In the genomic region with DNA sequence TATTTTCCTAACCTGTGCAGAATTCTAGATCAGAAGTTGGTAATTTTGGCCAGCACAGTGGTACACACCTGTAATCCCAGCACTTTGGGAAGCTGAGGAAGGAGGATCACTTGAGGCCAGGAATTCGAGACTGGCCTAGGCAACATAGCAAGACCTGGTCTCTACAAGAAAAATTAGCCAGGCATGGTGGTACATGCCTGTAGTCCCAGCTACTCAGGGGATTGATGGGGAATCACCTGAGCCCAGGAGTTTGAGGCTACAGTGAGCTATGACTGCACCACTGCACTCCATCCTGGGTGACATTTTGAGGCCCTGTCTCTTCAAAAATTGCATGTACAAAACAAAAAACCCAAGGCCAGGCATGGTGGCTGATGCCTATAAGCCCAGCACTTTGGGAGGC, we compare ENCODE assay signal across 21 cellular contexts. TPM values are rescaled to one million over a fixed set of nuclear protein-coding genes. Genes with fewer than 3 reads are reported as not detected.
DNase-seq lines count a peak whose midpoint lies in the region; ATAC-seq, FAIRE-seq and TF ChIP-seq lines count a peak whose summit lies in the region.
"Had no signal": no experiment of that assay in that cellular context is flagged by ENCODE, and none has a peak within 500 bp of the region (broad histone marks: within the 10 kb centered on the region; RNA-seq: fewer than 3 reads in every experiment).

No MANE protein-coding gene starts in this region.

- H3K9me3 ChIP-seq in HUES48 (ENCODE audit: control insufficient read depth, insufficient read depth, low read length) = no peaks in the 10 kb centered on the region
- no peaks in the 10 kb centered on the region for H3K9me3 ChIP-seq in GM12878 (replicated peaks; ENCODE audit: control insufficient read depth, insufficient read depth, low read length)
- H3K9me3 ChIP-seq in PC-3 (ENCODE audit: low read length) = no peaks in the 10 kb centered on the region
- H3K9me3 ChIP-seq: body of pancreas, colonic mucosa, transverse colon had no signal

- peaks cover 4 to 20% of the 10 kb centered on the region in 2 donors for H3K36me3 Mint-ChIP-seq in activated T-cell treated with anti-CD3 and anti-CD28 coated beads, Interleukin-2, amount 50 U/mL, for 72 hours (ENCODE audit: insufficient read depth in 2 of 2)
- H3K36me3 Mint-ChIP-seq in stimulated activated effector memory CD8-positive, alpha-beta T cell treated with anti-CD3 and anti-CD28 coated beads, Interleukin-12 subunit alpha, Interleukin-12 subunit beta, amount 100 ng/mL, for 72 hours = peaks cover 96% of the 10 kb centered on the region

- peaks cover 16% of the 10 kb centered on the region for H3K79me2 ChIP-seq in GM12878 (ENCODE audit: control insufficient read depth, insufficient read depth, low read length)
- peaks cover 16% of the 10 kb centered on the region for H3K79me2 ChIP-seq in PC-3 (ENCODE audit: low read length)

- H3K27me3 ChIP-seq in HUES48 (ENCODE audit: control insufficient read depth, insufficient read depth, low read length) (no peaks in the 10 kb centered on the region), GM12878 (replicated peaks in 1 of 2; ENCODE audit: control insufficient read depth in 2 of 2, insufficient read depth in 2 of 2, low read length in 1 of 2) (no peaks in the 10 kb centered on the region), PC-3 (ENCODE audit: low read length) (no peaks in the 10 kb centered on the region)
- H3K27me3 ChIP-seq: body of pancreas, colonic mucosa, foreskin keratinocyte, transverse colon had no signal

- peaks cover 13% of the 10 kb centered on the region for H3K4me1 Mint-ChIP-seq in activated T-cell treated with anti-CD3 and anti-CD28 coated beads, Interleukin-2, amount 50 U/mL, for 72 hours (ENCODE audit: low read depth)
- no peaks in the 10 kb centered on the region for H3K4me1 Mint-ChIP-seq in stimulated activated effector memory CD8-positive, alpha-beta T cell treated with anti-CD3 and anti-CD28 coated beads, Interleukin-12 subunit alpha, Interleukin-12 subunit beta, amount 100 ng/mL, for 72 hours
- H3K4me1 Mint-ChIP-seq: activated B cell treated with CpG ODN at 0.5 μM for 24 hours had no signal

- no peak; the same call in 1 of the 2 replicates for TF ChIP-seq POLR2A in GM12878 (IDR thresholded peaks at IDR 0.05; ENCODE audit: low read depth, low read length)

- ATAC-seq in activated T-cell treated with anti-CD3 and anti-CD28 coated beads, Interleukin-2, amount 50 U/mL, for 72 hours (replicated peaks in 1 of 2) = no peak
- ATAC-seq in GM12878 (peak; percentile 29), PC-3 (no peak; the same call in 1 of the 2 replicates)
- no peak for ATAC-seq in stimulated activated effector memory CD8-positive, alpha-beta T cell treated with anti-CD3 and anti-CD28 coated beads, Interleukin-12 subunit alpha, Interleukin-12 subunit beta, amount 100 ng/mL, for 72 hours
- ATAC-seq: body of pancreas, foreskin keratinocyte had no signal

- H4K20me1 ChIP-seq in GM12878 (ENCODE audit: control insufficient read depth, insufficient read depth) = peaks cover 8% of the 10 kb centered on the region; the same call in 1 of the 2 replicates
- 0 out of 2 replicates have a peak, but pooled peaks cover 6% of the 10 kb centered on the region for H4K20me1 ChIP-seq in PC-3 (ENCODE audit: low read length)

- no peak for TF ChIP-seq CTCF in GM12878 (IDR thresholded peaks at IDR 0.05 in 2 of 3, conservative IDR thresholded peaks at IDR 0.05 in 1 of 3; ENCODE audit: control insufficient read depth in 2 of 3, extremely low read depth in 1 of 3, insufficient read depth in 1 of 3, low read depth in 3 of 3, low read length in 3 of 3)
- TF ChIP-seq CTCF in PC-3 (conservative IDR thresholded peaks at IDR 0.05; ENCODE audit: low read depth, low read length) = no peak

- H3K27ac ChIP-seq in HUES48 (ENCODE audit: low read depth, low read length) (peak overlapping the region; percentile 0), GM12878 (ENCODE audit: control insufficient read depth, insufficient read depth) (no peak overlapping the region), PC-3 (ENCODE audit: low read length) (no peak overlapping the region)
- H3K27ac ChIP-seq: body of pancreas, colonic mucosa, foreskin keratinocyte, transverse colon had no signal

- H3K4me3 ChIP-seq in HUES48 (ENCODE audit: low read depth, low read length) = no peak overlapping the region
- H3K4me3 ChIP-seq in GM12878 = no peak overlapping the region
- H3K4me3 ChIP-seq in PC-3 (ENCODE audit: low read length) = no peak overlapping the region
- H3K4me3 ChIP-seq: body of pancreas, colonic mucosa, transverse colon had no signal

- no peak overlapping the region for H3K4me3 Mint-ChIP-seq in activated T-cell treated with anti-CD3 and anti-CD28 coated beads, Interleukin-2, amount 50 U/mL, for 72 hours
- H3K4me3 Mint-ChIP-seq in stimulated activated effector memory CD8-positive, alpha-beta T cell treated with anti-CD3 and anti-CD28 coated beads, Interleukin-12 subunit alpha, Interleukin-12 subunit beta, amount 100 ng/mL, for 72 hours = no peak overlapping the region
- H3K4me3 Mint-ChIP-seq: activated B cell treated with CpG ODN at 0.5 μM for 24 hours; natural killer cell treated with Interleukin-12 subunit alpha and Interleukin-12 subunit beta and Interleukin-15 and Interleukin-18, amount 100 ng/mL, for 72 hours had no signal

- POLR2A ChIA-PET in GM12878 (lab: Charles Lee) (interaction anchor here (0.7 kb wide), 1 partner anchor 11 kb away, joined by 3 read pairs; no protein-coding TSS in a partner anchor), PC-3 (lab: Charles Lee; ENCODE audit: unreplicated experiment) (interaction anchor here (0.6 kb wide), 1 partner anchor 11 kb away, joined by 5 read pairs; no protein-coding TSS in a partner anchor)

- peaks cover 86% of the 10 kb centered on the region for H3K36me3 ChIP-seq in HUES48 (ENCODE audit: control insufficient read depth, insufficient read depth, low read length)
- peaks cover 9 to 33% of the 10 kb centered on the region in 2 experiments for H3K36me3 ChIP-seq in GM12878 (ENCODE audit: control insufficient read depth in 2 of 2, insufficient read depth in 2 of 2, low read length in 1 of 2)
- H3K36me3 ChIP-seq in PC-3 (ENCODE audit: low read depth, low read length) = peaks cover 26% of the 10 kb centered on the region

- H3K27ac Mint-ChIP-seq in activated T-cell treated with anti-CD3 and anti-CD28 coated beads, Interleukin-2, amount 50 U/mL, for 72 hours = peak overlapping the region; percentile 86
- H3K27ac Mint-ChIP-seq in stimulated activated effector memory CD8-positive, alpha-beta T cell treated with anti-CD3 and anti-CD28 coated beads, Interleukin-12 subunit alpha, Interleukin-12 subunit beta, amount 100 ng/mL, for 72 hours = peak overlapping the region; percentile 63
- H3K27ac Mint-ChIP-seq: activated B cell treated with CpG ODN at 0.5 μM for 24 hours had no signal

- H3K9me2 ChIP-seq in PC-3 (replicated peaks; ENCODE audit: low read length) = no peaks in the 10 kb centered on the region

- CTCF ChIA-PET in GM12878 (lab: Yijun Ruan, JAX) = interaction anchor here (0.9 to 1.7 kb wide), 4 partner anchors 10 to 20 kb away, joined by 3 to 4 read pairs (median 3); no protein-coding TSS in a partner anchor
- CTCF ChIA-PET in PC-3 (lab: Charles Lee) = no interaction called here

- H3K9me3 Mint-ChIP-seq in activated T-cell treated with anti-CD3 and anti-CD28 coated beads, Interleukin-2, amount 50 U/mL, for 72 hours = no peaks in the 10 kb centered on the region
- no peaks in the 10 kb centered on the region for H3K9me3 Mint-ChIP-seq in stimulated activated effector memory CD8-positive, alpha-beta T cell treated with anti-CD3 and anti-CD28 coated beads, Interleukin-12 subunit alpha, Interleukin-12 subunit beta, amount 100 ng/mL, for 72 hours
- H3K9me3 Mint-ChIP-seq: activated B cell treated with CpG ODN at 0.5 μM for 24 hours; natural killer cell treated with Interleukin-12 subunit alpha and Interleukin-12 subunit beta and Interleukin-15 and Interleukin-18, amount 100 ng/mL, for 72 hours had no signal

- no peaks in the 10 kb centered on the region for H3K27me3 Mint-ChIP-seq in activated T-cell treated with anti-CD3 and anti-CD28 coated beads, Interleukin-2, amount 50 U/mL, for 72 hours (ENCODE audit: low read depth)
- H3K27me3 Mint-ChIP-seq: activated B cell treated with CpG ODN at 0.5 μM for 24 hours; natural killer cell treated with Interleukin-12 subunit alpha and Interleukin-12 subunit beta and Interleukin-15 and Interleukin-18, amount 100 ng/mL, for 72 hours had no signal

- H3F3A ChIP-seq in PC-3 (ENCODE audit: low read length, unreplicated experiment) = no peaks in the 10 kb centered on the region

- in situ Hi-C loops in GM12878 (cut with MboI) = no loop called here

- no peak overlapping the region for H3K9ac ChIP-seq in HUES48 (ENCODE audit: low read depth, low read length)
- H3K9ac ChIP-seq in GM12878 (ENCODE audit: control insufficient read depth, insufficient read depth, low read length) = no peak overlapping the region
- H3K9ac ChIP-seq in PC-3 (ENCODE audit: low read length) = no peak overlapping the region

- BruUV-seq in GM12878 (replicated peaks; lab: Mats Ljungman, UMichigan) (no TSS peak), PC-3 (replicated peaks; lab: Mats Ljungman, UMichigan) (no TSS peak)

- no peak for TF ChIP-seq RAD21 in GM12878 (IDR thresholded peaks at IDR 0.05; ENCODE audit: insufficient read depth, low read depth, low read length)

- no peak for FAIRE-seq in GM12878 (lab: Jason Lieb, UNC)
- FAIRE-seq: H1 had no signal

- SMC1A ChIA-PET in GM12878 (lab: Charles Lee; ENCODE audit: uncharacterized antibody, unreplicated experiment) = interaction anchor here (1.0 to 1.1 kb wide), 3 partner anchors 11 to 26 kb away, joined by 3 to 5 read pairs (median 3); no protein-coding TSS in a partner anchor

- H2AFZ ChIP-seq in GM12878 (ENCODE audit: control insufficient read depth, low read depth, low read length) (no peak overlapping the region), PC-3 (ENCODE audit: low read length) (no peak overlapping the region)

- H3K4me2 ChIP-seq in GM12878 (ENCODE audit: control insufficient read depth, insufficient read depth) (no peak overlapping the region), PC-3 (ENCODE audit: low read length) (no peak overlapping the region)

- RAD21 ChIA-PET in GM12878 (lab: Charles Lee; ENCODE audit: unreplicated experiment) = interaction anchor here (0.8 kb wide), 1 partner anchor 23 kb away, joined by 3 read pairs; no protein-coding TSS in a partner anchor

- intact Hi-C loops in GM12878 (cut with micrococcal nuclease; ENCODE audit: unreplicated experiment) (no loop called here), PC-3 (cut with micrococcal nuclease) (no loop called here)

- WGBS in GM12878 (ENCODE audit: insufficient coverage, insufficient replicate concordance, low lambda C conversion rate, missing lambda C conversion rate) = 53% methylated on average over 1 of the region's 1 CpG

- DNase-seq in activated T-cell treated with anti-CD3 and anti-CD28 coated beads, Interleukin-2, amount 50 U/mL, for 72 hours = no peak
- no peak for DNase-seq in activated T-cell treated with anti-CD3 and anti-CD28 coated beads, Interleukin-2, amount 50 U/mL, for 48 hours
- DNase-seq in GM12878 (ENCODE audit: low read depth, low spot score) (no peak), T-helper 2 cell (no peak), medulla oblongata (ENCODE audit: extremely low spot score) (no peak), PC-3 (no peak)
- no peak for DNase-seq in stimulated activated effector memory CD8-positive, alpha-beta T cell treated with anti-CD3 and anti-CD28 coated beads, Interleukin-12 subunit alpha, Interleukin-12 subunit beta, amount 100 ng/mL, for 72 hours (ENCODE audit: low spot score in 2 of 2)
- DNase-seq: activated B cell treated with CpG ODN at 0.5 μM for 24 hours; activated naive CD4-positive, alpha-beta T cell treated with Interleukin-2 at 50 U/mL for 16 hours; body of pancreas; colonic mucosa; DMS153; foreskin keratinocyte; mesendoderm; NCI-H187; NCI-H345; SHP77; transverse colon had no signal

- no peak for TF ChIP-seq EP300 in GM12878 (IDR thresholded peaks at IDR 0.05; ENCODE audit: borderline replicate concordance in 1 of 2, control insufficient read depth in 1 of 2, low read depth in 2 of 2, low read length in 2 of 2)

- no peaks in the 10 kb centered on the region for H3K4me1 ChIP-seq in HUES48 (ENCODE audit: control insufficient read depth, insufficient read depth, low read length)
- H3K4me1 ChIP-seq in GM12878 (ENCODE audit: control insufficient read depth, insufficient read depth, low read length) = no peaks in the 10 kb centered on the region
- no peaks in the 10 kb centered on the region for H3K4me1 ChIP-seq in PC-3 (ENCODE audit: insufficient read depth, low read length)
- H3K4me1 ChIP-seq: body of pancreas, colonic mucosa, foreskin keratinocyte, transverse colon had no signal

RNA-seq across cellular contexts. Expression of gene PGAM1, which starts 8.6 kb away (rescaled TPM):
- total RNA-seq in activated T-cell treated with anti-CD3 and anti-CD28 coated beads, Interleukin-2, amount 50 U/mL, for 72 hours = 100 to 1,000 TPM; 362 to 512 TPM
- total RNA-seq in GM12878 (2013; cell fraction: nucleolus; rRNA removed) = 129 and 132 TPM in 2 replicates
- total RNA-seq in GM12878 (2014; rRNA removed) (900 and 915 TPM in 2 replicates), GM12878 (2014; rRNA removed; fragmentation: Illumina TruSeq; extraction: Trizol) (522 and 529 TPM in 2 replicates), GM12878 (2021) (716 and 743 TPM in 2 replicates), PC-3 (2014; rRNA removed) (591 and 661 TPM in 2 replicates)
- 616 TPM for polyA plus RNA-seq in GM12878 (2011; ENCODE audit: low read depth)
- polyA plus RNA-seq in GM12878 (2011; rRNA removed) (1,223 and 1,362 TPM in 2 replicates), GM12878 (2014; fragmentation: Illumina TruSeq; extraction: Trizol) (458 and 657 TPM in 2 replicates), GM12878 (2014; fragmentation: Nextera tagmentation; extraction: Ambion mirVana) (100 to 1,000 TPM; 115 to 271 TPM), GM12878 (2014; rRNA removed) (761 and 772 TPM in 2 replicates), GM12878 (2016; fragmentation: Nextera tagmentation; extraction: Ambion mirVana) (1,000 to 10,000 TPM; 1,161 to 1,235 TPM)
- polyA plus RNA-seq in GM12878 (2011; cell fraction: cytosol; rRNA removed) = 1,432 and 1,474 TPM in 2 replicates
- polyA plus RNA-seq in GM12878 (2011; cell fraction: nucleus; rRNA removed) = 542 and 632 TPM in 2 replicates
- 909 and 1,002 TPM in 2 replicates for polyA plus RNA-seq in GM12878 (2012)
- polyA minus RNA-seq in GM12878 (2011; rRNA and poly(A)+ RNA removed) = 705 and 1,086 TPM in 2 replicates
- polyA minus RNA-seq in GM12878 (2011; cell fraction: cytosol; rRNA and poly(A)+ RNA removed) = 277 and 295 TPM in 2 replicates
- 144 and 158 TPM in 2 replicates for polyA minus RNA-seq in GM12878 (2011; cell fraction: nucleus; rRNA and poly(A)+ RNA removed)

RNA-seq across cellular contexts. Expression of gene EXOSC1, which starts 11.2 kb away (rescaled TPM):
- 10 to 100 TPM; 75.3 to 75.7 TPM for total RNA-seq in activated T-cell treated with anti-CD3 and anti-CD28 coated beads, Interleukin-2, amount 50 U/mL, for 72 hours
- 32.7 and 33.1 TPM in 2 replicates for total RNA-seq in GM12878 (2013; cell fraction: nucleolus; rRNA removed)
- total RNA-seq in GM12878 (2014; rRNA removed) = 63.1 and 65.8 TPM in 2 replicates
- 63.8 and 65.7 TPM in 2 replicates for total RNA-seq in GM12878 (2014; rRNA removed; fragmentation: Illumina TruSeq; extraction: Trizol)
- total RNA-seq in GM12878 (2021) = 43.4 and 50.3 TPM in 2 replicates
- polyA plus RNA-seq in GM12878 (2011; ENCODE audit: low read depth) = 43.6 TPM
- 50.8 and 53.7 TPM in 2 replicates for polyA plus RNA-seq in GM12878 (2011; rRNA removed)
- polyA plus RNA-seq in GM12878 (2011; cell fraction: cytosol; rRNA removed) = 56.7 and 58.7 TPM in 2 replicates
- 27.4 and 30.1 TPM in 2 replicates for polyA plus RNA-seq in GM12878 (2011; cell fraction: nucleus; rRNA removed)
- 44.2 and 44.4 TPM in 2 replicates for polyA plus RNA-seq in GM12878 (2012)
- 80.5 and 83.4 TPM in 2 replicates for polyA plus RNA-seq in GM12878 (2014; fragmentation: Illumina TruSeq; extraction: Trizol)
- 100 to 1,000 TPM in 1 of 2 experiments, 10 to 100 TPM in 1; 88.8 to 121 TPM for polyA plus RNA-seq in GM12878 (2014; fragmentation: Nextera tagmentation; extraction: Ambion mirVana)
- polyA plus RNA-seq in GM12878 (2014; rRNA removed) = 65.7 and 66.7 TPM in 2 replicates
- polyA plus RNA-seq in GM12878 (2016; fragmentation: Nextera tagmentation; extraction: Ambion mirVana) = 100 to 1,000 TPM; 116 to 119 TPM
- 30.1 and 31.1 TPM in 2 replicates for polyA minus RNA-seq in GM12878 (2011; rRNA and poly(A)+ RNA removed)
- polyA minus RNA-seq in GM12878 (2011; cell fraction: cytosol; rRNA and poly(A)+ RNA removed) = 6.4 and 13.6 TPM in 2 replicates
- 9.2 and 15.8 TPM in 2 replicates for polyA minus RNA-seq in GM12878 (2011; cell fraction: nucleus; rRNA and poly(A)+ RNA removed)
- 23.0 and 34.7 TPM in 2 replicates for total RNA-seq in PC-3 (2014; rRNA removed)

RNA-seq across cellular contexts. Expression of gene ZDHHC16, which starts 11.4 kb away (rescaled TPM):
- total RNA-seq in activated T-cell treated with anti-CD3 and anti-CD28 coated beads, Interleukin-2, amount 50 U/mL, for 72 hours = 10 to 100 TPM; 35.5 to 37.8 TPM
- 27.9 and 36.8 TPM in 2 replicates for total RNA-seq in GM12878 (2013; cell fraction: nucleolus; rRNA removed)
- total RNA-seq in GM12878 (2014; rRNA removed) (30.0 and 30.6 TPM in 2 replicates), GM12878 (2014; rRNA removed; fragmentation: Illumina TruSeq; extraction: Trizol) (27.3 and 29.6 TPM in 2 replicates), GM12878 (2021) (27.7 and 30.5 TPM in 2 replicates), PC-3 (2014; rRNA removed) (35.1 and 47.1 TPM in 2 replicates)
- 11.7 TPM for polyA plus RNA-seq in GM12878 (2011; ENCODE audit: low read depth)
- polyA plus RNA-seq in GM12878 (2011; rRNA removed) (17.6 and 25.7 TPM in 2 replicates), GM12878 (2014; fragmentation: Illumina TruSeq; extraction: Trizol) (40.7 and 43.2 TPM in 2 replicates), GM12878 (2014; fragmentation: Nextera tagmentation; extraction: Ambion mirVana) (10 to 100 TPM; 16.8 to 20.0 TPM), GM12878 (2014; rRNA removed) (26.5 and 27.8 TPM in 2 replicates), GM12878 (2016; fragmentation: Nextera tagmentation; extraction: Ambion mirVana) (10 to 100 TPM; 56.6 to 63.1 TPM)
- 42.2 and 45.9 TPM in 2 replicates for polyA plus RNA-seq in GM12878 (2011; cell fraction: cytosol; rRNA removed)
- polyA plus RNA-seq in GM12878 (2011; cell fraction: nucleus; rRNA removed) = 36.1 and 42.5 TPM in 2 replicates
- polyA plus RNA-seq in GM12878 (2012) = 14.2 and 16.8 TPM in 2 replicates
- 45.6 and 55.0 TPM in 2 replicates for polyA minus RNA-seq in GM12878 (2011; rRNA and poly(A)+ RNA removed)
- polyA minus RNA-seq in GM12878 (2011; cell fraction: cytosol; rRNA and poly(A)+ RNA removed) = 8.7 and 10.7 TPM in 2 replicates
- polyA minus RNA-seq in GM12878 (2011; cell fraction: nucleus; rRNA and poly(A)+ RNA removed) = 15.4 and 26.1 TPM in 2 replicates

RNA-seq across cellular contexts. Expression of gene RRP12, which starts 33.4 kb away (rescaled TPM):
- total RNA-seq in activated T-cell treated with anti-CD3 and anti-CD28 coated beads, Interleukin-2, amount 50 U/mL, for 72 hours = 10 to 100 TPM; 27.8 to 33.5 TPM
- 71.8 and 82.0 TPM in 2 replicates for total RNA-seq in GM12878 (2013; cell fraction: nucleolus; rRNA removed)
- total RNA-seq in GM12878 (2014; rRNA removed) (27.2 and 32.6 TPM in 2 replicates), GM12878 (2014; rRNA removed; fragmentation: Illumina TruSeq; extraction: Trizol) (14.6 and 14.9 TPM in 2 replicates), GM12878 (2021) (47.7 and 48.3 TPM in 2 replicates), PC-3 (2014; rRNA removed) (34.4 and 44.2 TPM in 2 replicates)
- 9.1 TPM for polyA plus RNA-seq in GM12878 (2011; ENCODE audit: low read depth)
- polyA plus RNA-seq in GM12878 (2011; rRNA removed) (5.0 and 13.9 TPM in 2 replicates), GM12878 (2014; fragmentation: Illumina TruSeq; extraction: Trizol) (5.1 and 16.5 TPM in 2 replicates), GM12878 (2014; fragmentation: Nextera tagmentation; extraction: Ambion mirVana) (1 to 10 TPM; 5.3 to 5.7 TPM), GM12878 (2014; rRNA removed) (17.1 and 22.1 TPM in 2 replicates), GM12878 (2016; fragmentation: Nextera tagmentation; extraction: Ambion mirVana) (10 to 100 TPM; 47.2 to 48.7 TPM)
- 8.6 and 8.9 TPM in 2 replicates for polyA plus RNA-seq in GM12878 (2011; cell fraction: cytosol; rRNA removed)
- polyA plus RNA-seq in GM12878 (2011; cell fraction: nucleus; rRNA removed) = 38.5 and 56.3 TPM in 2 replicates
- 14.7 and 17.0 TPM in 2 replicates for polyA plus RNA-seq in GM12878 (2012)
- 19.9 and 23.0 TPM in 2 replicates for polyA minus RNA-seq in GM12878 (2011; rRNA and poly(A)+ RNA removed)
- 7.4 and 14.5 TPM in 2 replicates for polyA minus RNA-seq in GM12878 (2011; cell fraction: cytosol; rRNA and poly(A)+ RNA removed)
- polyA minus RNA-seq in GM12878 (2011; cell fraction: nucleus; rRNA and poly(A)+ RNA removed) = 22.7 and 41.5 TPM in 2 replicates
